17 cellular contexts compared by ENCODE assay signal in the genomic region with DNA sequence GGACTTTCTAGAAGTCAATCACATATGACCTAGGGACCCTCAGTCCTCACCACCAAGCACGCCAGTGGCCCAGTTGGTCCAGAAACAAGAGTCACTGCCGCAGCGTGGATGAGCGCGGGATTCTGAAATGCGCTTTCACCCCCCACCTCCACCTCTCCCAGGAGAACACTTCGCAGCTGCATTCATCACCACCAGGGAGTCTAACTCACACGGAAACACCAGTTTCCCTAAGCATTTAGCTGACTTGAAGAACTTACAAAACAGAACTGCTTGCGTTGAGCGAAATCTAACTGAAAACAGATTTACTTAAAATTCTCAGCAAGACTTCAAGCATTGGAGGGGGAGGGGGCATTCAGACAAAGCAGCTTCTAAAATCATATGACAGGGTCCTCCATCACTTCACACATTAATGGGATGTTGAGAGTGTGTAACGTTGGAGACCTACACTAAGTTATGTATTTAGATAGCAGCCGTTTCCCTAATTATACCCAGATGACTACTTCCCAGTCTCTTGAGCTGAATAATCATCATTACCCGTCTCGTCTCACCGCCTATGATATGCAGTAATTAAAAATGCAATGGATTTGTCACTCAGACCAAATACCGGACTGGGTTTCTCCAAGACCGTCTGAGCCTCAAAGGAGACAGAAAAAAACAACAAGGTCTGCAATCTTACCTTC.
A peak's percentile ranks its signal among the peaks of the same experiment; 100 is the strongest.
DNase-seq lines count a peak whose midpoint lies in the region; ATAC-seq, FAIRE-seq and TF ChIP-seq lines count a peak whose summit lies in the region.
"Had no signal": no experiment of that assay in that cellular context is flagged by ENCODE, and none has a peak within 500 bp of the region (broad histone marks: within the 10 kb centered on the region; RNA-seq: fewer than 3 reads in every experiment).

No MANE protein-coding gene starts in this region.

- H3K79me1 ChIP-seq in H9 (ENCODE audit: insufficient read depth, low read depth, low read length, poor library complexity, severe bottlenecking), result no peaks in the 10 kb centered on the region

- H3K27me3 ChIP-seq in H9 (ENCODE audit: insufficient read depth, low read length), result no peaks in the 10 kb centered on the region
- H3K27me3 ChIP-seq in astrocyte (ENCODE audit: insufficient read depth, low read length), result no peaks in the 10 kb centered on the region
- H3K27me3 ChIP-seq: Peyer's patch had no signal

- peak overlapping the region; percentile 3 for H3K4me2 ChIP-seq in H9 (ENCODE audit: insufficient read depth, insufficient read length, low read length)
- peak overlapping the region; percentile 43 for H3K4me2 ChIP-seq in astrocyte (ENCODE audit: low read length)

- H3K14ac ChIP-seq in H9 (ENCODE audit: insufficient read depth, low read length), result no peak overlapping the region

- H3T11ph ChIP-seq in H9 (ENCODE audit: low read length), result no peak overlapping the region

- DNase-seq in AG09309 (ENCODE audit: low read depth), result peak; percentile 55
- no peak for DNase-seq in H9
- DNase-seq in astrocyte (ENCODE audit: low read depth), result peak; percentile 56
- DNase-seq: activated CD4-positive, alpha-beta T cell treated with anti-CD3 and anti-CD28 coated beads, Interleukin-2, amount 50 U/mL, for 48 hours; activated effector memory CD4-positive, alpha-beta T cell treated with Interleukin-2 at 50 U/mL for 16 hours; Karpas-422; NCI-H2171; Peyer's patch; retina; stimulated activated naive CD8-positive, alpha-beta T cell treated with anti-CD3 and anti-CD28 coated beads, Interleukin-15, amount 100 ng/mL, for 72 hours had no signal

- no peaks in the 10 kb centered on the region for H3K23me2 ChIP-seq in H9 (ENCODE audit: insufficient read length, low read depth, low read length, poor library complexity, severe bottlenecking)

- H4K5ac ChIP-seq in H9 (ENCODE audit: insufficient read length, low read depth, low read length), result no peak overlapping the region

- H4K8ac ChIP-seq in H9 (replicated peaks; ENCODE audit: insufficient read length, low read depth, low read length), result no peak overlapping the region

- TF ChIP-seq CTCF in AG09309 (IDR thresholded peaks at IDR 0.05; ENCODE audit: control insufficient read depth, insufficient read depth, low read depth, low read length, missing control alignments) (peak; percentile 19), H9 (conservative IDR thresholded peaks at IDR 0.05) (no peak), astrocyte (IDR thresholded peaks at IDR 0.05; ENCODE audit: insufficient read depth, low read depth, low read length) (no peak)

- no peaks in the 10 kb centered on the region for H4K20me1 ChIP-seq in H9 (ENCODE audit: control insufficient read depth, insufficient read depth, insufficient read length)
- no peaks in the 10 kb centered on the region for H4K20me1 ChIP-seq in astrocyte (ENCODE audit: insufficient read depth, low read length)

- H2BK120ac ChIP-seq in H9 (ENCODE audit: low read depth, low read length, poor library complexity, severe bottlenecking), result no peak overlapping the region

- ATAC-seq in GM21717 (IDR thresholded peaks at IDR 0.05; ENCODE audit: unreplicated experiment) (no peak), HG03175 (IDR thresholded peaks at IDR 0.05; ENCODE audit: unreplicated experiment) (no peak), HG02884 (IDR thresholded peaks at IDR 0.05; ENCODE audit: unreplicated experiment) (no peak), GM21360 (IDR thresholded peaks at IDR 0.05; ENCODE audit: unreplicated experiment) (no peak)
- ATAC-seq: stimulated activated naive CD8-positive, alpha-beta T cell treated with anti-CD3 and anti-CD28 coated beads, Interleukin-15, amount 100 ng/mL, for 72 hours had no signal

- H3K9ac ChIP-seq in H9 (ENCODE audit: extremely low read depth, insufficient read length, low read length) (no peak overlapping the region), astrocyte (ENCODE audit: low read length) (no peak overlapping the region)

- H3K27ac Mint-ChIP-seq in H9, result no peak overlapping the region
- no peak overlapping the region for H3K27ac Mint-ChIP-seq in astrocyte (ENCODE audit: unreplicated experiment)
- H3K27ac Mint-ChIP-seq: CD14-positive monocyte; stimulated activated naive CD8-positive, alpha-beta T cell treated with anti-CD3 and anti-CD28 coated beads, Interleukin-15, amount 100 ng/mL, for 72 hours had no signal

- no peak overlapping the region for H2BK12ac ChIP-seq in H9 (ENCODE audit: insufficient read length, low read depth, low read length)

- no peak overlapping the region for H3K23ac ChIP-seq in H9 (ENCODE audit: insufficient read length, low read depth, low read length)

- no peaks in the 10 kb centered on the region for H3K79me2 ChIP-seq in H9 (ENCODE audit: insufficient read depth, low read length)
- H3K79me2 ChIP-seq in astrocyte (ENCODE audit: insufficient read depth, low read length), result no peaks in the 10 kb centered on the region

- FAIRE-seq in astrocyte (lab: Jason Lieb, UNC) (no peak), islet of Langerhans (lab: Jason Lieb, UNC) (peak; percentile 41)

- H3K4me3 ChIP-seq in AG09309 (ENCODE audit: control insufficient read depth, low read depth, low read length) (peak overlapping the region; percentile 4), astrocyte (ENCODE audit: insufficient read depth, low read depth, low read length) (no peak overlapping the region)
- H3K4me3 ChIP-seq: Peyer's patch had no signal

- no peak overlapping the region for H4K91ac ChIP-seq in H9 (ENCODE audit: insufficient read length, low read depth, low read length)

- H3K4me1 Mint-ChIP-seq in H9 (peaks cover 21 to 25% of the 10 kb centered on the region in 2 experiments), astrocyte (ENCODE audit: low read depth, unreplicated experiment) (peaks cover 9% of the 10 kb centered on the region)
- H3K4me1 Mint-ChIP-seq: central memory CD8-positive, alpha-beta T cell; stimulated activated naive CD8-positive, alpha-beta T cell treated with anti-CD3 and anti-CD28 coated beads, Interleukin-15, amount 100 ng/mL, for 72 hours had no signal

- H2AFZ ChIP-seq in H9 (ENCODE audit: low read length), result no peak overlapping the region
- H2AFZ ChIP-seq in astrocyte (ENCODE audit: low read depth, low read length), result no peak overlapping the region

- no CpG with 5 or more reads among the region's 17 CpGs for WGBS in H9 (ENCODE audit: extremely low coverage, insufficient read length, low lambda C conversion rate)

- no peaks in the 10 kb centered on the region for H3K9me3 ChIP-seq in H9 (ENCODE audit: control insufficient read depth, low read depth, low read length)
- no peaks in the 10 kb centered on the region for H3K9me3 ChIP-seq in astrocyte (ENCODE audit: insufficient read depth, low read depth, low read length)
- H3K9me3 ChIP-seq: Peyer's patch had no signal

- no peak overlapping the region for H3K4ac ChIP-seq in H9 (ENCODE audit: low read depth, low read length)

- no peak overlapping the region for H3K18ac ChIP-seq in H9 (ENCODE audit: insufficient read length, low read depth, low read length)

- H3K27me3 Mint-ChIP-seq in H9 (ENCODE audit: low read depth) (peaks cover 23% of the 10 kb centered on the region), astrocyte (ENCODE audit: low read depth, unreplicated experiment) (no peaks in the 10 kb centered on the region)
- H3K27me3 Mint-ChIP-seq: central memory CD8-positive, alpha-beta T cell had no signal

- H2AK5ac ChIP-seq in H9 (ENCODE audit: insufficient read length, low read length), result no peak overlapping the region

- H3K4me1 ChIP-seq in H9 (ENCODE audit: insufficient read depth, low read length) (peaks cover 3% of the 10 kb centered on the region; the same call in 1 of the 2 replicates), astrocyte (ENCODE audit: insufficient read depth, low read length) (peaks cover 12% of the 10 kb centered on the region)
- H3K4me1 ChIP-seq: Peyer's patch had no signal

- no peak overlapping the region for H2BK15ac ChIP-seq in H9 (ENCODE audit: low read depth, low read length)

- H3K27ac ChIP-seq in H9 (ENCODE audit: insufficient read length, low read depth, low read length) (no peak overlapping the region), astrocyte (ENCODE audit: low read depth, low read length) (no peak overlapping the region)
- H3K27ac ChIP-seq: Peyer's patch had no signal

- H2BK5ac ChIP-seq in H9 (ENCODE audit: insufficient read length, low read length), result no peak overlapping the region

- H3K56ac ChIP-seq in H9 (ENCODE audit: insufficient read length, low read depth, low read length), result no peak overlapping the region

- H3K36me3 Mint-ChIP-seq in H9 (ENCODE audit: insufficient read depth in 1 of 3, low read depth in 3 of 3) (0 out of 7 replicates have a peak, but pooled peaks cover 0 to 1% (median 0%) of the 10 kb centered on the region in 3 experiments), astrocyte (ENCODE audit: low read depth, unreplicated experiment) (no peaks in the 10 kb centered on the region)
- H3K36me3 Mint-ChIP-seq: CD14-positive monocyte had no signal

- H3K36me3 ChIP-seq in astrocyte (ENCODE audit: insufficient read depth, low read length), result no peaks in the 10 kb centered on the region
- H3K36me3 ChIP-seq: Peyer's patch had no signal

- H2BK20ac ChIP-seq in H9 (ENCODE audit: low read depth, low read length, poor library complexity, severe bottlenecking), result no peak overlapping the region

- peaks cover 0 to 2% of the 10 kb centered on the region in 2 experiments; a peak in 1 of 5 replicates for H3K9me3 Mint-ChIP-seq in H9
- peaks cover 2% of the 10 kb centered on the region for H3K9me3 Mint-ChIP-seq in astrocyte (ENCODE audit: unreplicated experiment)
- H3K9me3 Mint-ChIP-seq: central memory CD8-positive, alpha-beta T cell; stimulated activated naive CD8-positive, alpha-beta T cell treated with anti-CD3 and anti-CD28 coated beads, Interleukin-15, amount 100 ng/mL, for 72 hours had no signal

- peak overlapping the region in 1 of 2 experiments; percentile 54; a peak in 2 of 5 replicates for H3K4me3 Mint-ChIP-seq in H9
- H3K4me3 Mint-ChIP-seq in astrocyte (ENCODE audit: unreplicated experiment), result no peak overlapping the region
- H3K4me3 Mint-ChIP-seq: CD14-positive monocyte; central memory CD8-positive, alpha-beta T cell; stimulated activated naive CD8-positive, alpha-beta T cell treated with anti-CD3 and anti-CD28 coated beads, Interleukin-15, amount 100 ng/mL, for 72 hours had no signal
